Comparison of ENCODE assay signal across 8 cellular contexts in the genomic region with DNA sequence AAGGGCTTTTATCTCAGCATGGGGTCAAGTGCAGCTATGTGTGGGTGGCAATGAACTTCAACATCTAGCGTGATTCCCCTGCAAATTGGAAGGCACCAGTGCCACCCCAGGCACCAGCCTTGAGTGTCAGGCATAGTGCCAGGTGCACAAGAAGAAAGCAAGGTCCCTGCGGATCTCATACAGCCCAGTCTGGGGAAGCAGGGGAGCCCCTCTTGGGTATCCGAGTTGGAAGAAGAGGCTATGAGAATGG.
A peak's percentile ranks its signal among the peaks of the same experiment; 100 is the strongest.
DNase-seq lines count a peak whose midpoint lies in the region; ATAC-seq and TF ChIP-seq lines count a peak whose summit lies in the region.

No MANE protein-coding gene starts in this region.

- H3K36me3 Mint-ChIP-seq in CD4-positive, alpha-beta memory T cell: peaks cover 0 to 4% of the 10 kb centered on the region in 2 donors
- H3K36me3 Mint-ChIP-seq in osteocyte (ENCODE audit: unreplicated experiment): peaks cover 2% of the 10 kb centered on the region

- no peak for ATAC-seq in HG02973 (IDR thresholded peaks at IDR 0.05; ENCODE audit: unreplicated experiment)

- peak overlapping the region; percentile 57 for H2AFZ ChIP-seq in OCI-LY7 (ENCODE audit: low read length)

- peak overlapping the region; percentile 91 for H3K27ac ChIP-seq in CD4-positive, alpha-beta memory T cell (ENCODE audit: low read depth, low read length)
- peak overlapping the region; percentile 40 for H3K27ac ChIP-seq in OCI-LY7 (ENCODE audit: low read depth, low read length, poor library complexity, severe bottlenecking)

- DNase-seq in CD4-positive, alpha-beta memory T cell: no peak
- DNase-seq in OCI-LY7 (ENCODE audit: low spot score) (no peak), epithelial cell of esophagus (ENCODE audit: low read depth) (no peak), osteocyte (ENCODE audit: extremely low spot score, unreplicated experiment) (no peak), posterior cingulate gyrus (no peak), NCI-H1092 (lab: John Stamatoyannopoulos, UW) (no peak), cortex of kidney (lab: John Stamatoyannopoulos, UW) (no peak)

- CTCF ChIA-PET in CD4-positive, alpha-beta memory T cell (lab: Charles Lee; ENCODE audit: partially characterized antibody): interaction anchor here (0.6 to 1.4 kb wide), 7 partner anchors 11 to 1142 kb away, joined by 3 to 8 read pairs (median 4); no protein-coding TSS in a partner anchor
- CTCF ChIA-PET in OCI-LY7 (lab: Charles Lee; ENCODE audit: unreplicated experiment): no interaction called here

- H3K27ac Mint-ChIP-seq in CD4-positive, alpha-beta memory T cell: peak overlapping the region; percentile 95 to 99 (median 98)
- H3K27ac Mint-ChIP-seq in osteocyte (ENCODE audit: unreplicated experiment): peak overlapping the region; percentile 66

- peaks cover 0 to 2% of the 10 kb centered on the region in 2 donors for H3K27me3 Mint-ChIP-seq in CD4-positive, alpha-beta memory T cell
- peaks cover 25% of the 10 kb centered on the region for H3K27me3 Mint-ChIP-seq in osteocyte (ENCODE audit: unreplicated experiment)

- no peaks in the 10 kb centered on the region for H3K79me2 ChIP-seq in OCI-LY7 (ENCODE audit: insufficient read depth, low read depth, low read length)

- no peaks in the 10 kb centered on the region for H4K20me1 ChIP-seq in OCI-LY7 (ENCODE audit: insufficient read depth, low read length)

- intact Hi-C loops in CD4-positive, alpha-beta memory T cell (cut with micrococcal nuclease): loop anchor here (5.0 kb wide), 1 partner anchor 895 kb away; no protein-coding TSS in a partner anchor
- intact Hi-C loops in OCI-LY7 (cut with micrococcal nuclease; ENCODE audit: unreplicated experiment) (loop anchor here (5.0 kb wide), 2 partner anchors 895 to 1300 kb away; no protein-coding TSS in a partner anchor), posterior cingulate gyrus (cut with DNase I) (loop anchor here (2.0 to 10.0 kb wide), 7 partner anchors 40 to 895 kb away; partner anchors contain the start of gene ZMIZ1)

- H3K9me3 ChIP-seq in CD4-positive, alpha-beta memory T cell (ENCODE audit: control insufficient read depth in 1 of 2, low read length in 2 of 2): no peaks in the 10 kb centered on the region
- peaks cover 11% of the 10 kb centered on the region; the same call in 1 of the 2 replicates for H3K9me3 ChIP-seq in OCI-LY7 (ENCODE audit: low read length)

- peak overlapping the region; percentile 92 to 97 (median 94) for H3K4me3 Mint-ChIP-seq in CD4-positive, alpha-beta memory T cell
- H3K4me3 Mint-ChIP-seq in osteocyte (ENCODE audit: unreplicated experiment): peak overlapping the region; percentile 78

- H3K9me3 Mint-ChIP-seq in CD4-positive, alpha-beta memory T cell: no peaks in the 10 kb centered on the region
- H3K9me3 Mint-ChIP-seq in osteocyte (ENCODE audit: unreplicated experiment): no peaks in the 10 kb centered on the region

- POLR2A ChIA-PET in CD4-positive, alpha-beta memory T cell (lab: Charles Lee; ENCODE audit: partially characterized antibody): interaction anchor here (1.0 to 2.6 kb wide), 3 partner anchors 268 to 671 kb away, joined by 3 to 6 read pairs (median 3); no protein-coding TSS in a partner anchor
- POLR2A ChIA-PET in OCI-LY7 (lab: Charles Lee): interaction anchor here (0.6 to 1.1 kb wide), 3 partner anchors 11 to 137 kb away, joined by 3 to 5 read pairs (median 4); no protein-coding TSS in a partner anchor

- peaks cover 7 to 24% (median 14%) of the 10 kb centered on the region in 4 donors for H3K4me1 Mint-ChIP-seq in CD4-positive, alpha-beta memory T cell
- peaks cover 7% of the 10 kb centered on the region for H3K4me1 Mint-ChIP-seq in osteocyte (ENCODE audit: unreplicated experiment)

- no peaks in the 10 kb centered on the region for H3K27me3 ChIP-seq in CD4-positive, alpha-beta memory T cell (ENCODE audit: insufficient read depth, low read length)

- TF ChIP-seq CTCF in OCI-LY7 (conservative IDR thresholded peaks at IDR 0.05; ENCODE audit: low read length): no peak
- no peak for TF ChIP-seq CTCF in epithelial cell of esophagus (IDR thresholded peaks at IDR 0.05; ENCODE audit: insufficient read depth, low read depth, low read length, missing control alignments)
- no peak for TF ChIP-seq CTCF in osteocyte (IDR thresholded peaks at IDR 0.05)

- H3K4me2 ChIP-seq in OCI-LY7 (ENCODE audit: low read length): peak overlapping the region; percentile 78

- H3K9me2 ChIP-seq in OCI-LY7 (ENCODE audit: insufficient read depth, low read length): no peaks in the 10 kb centered on the region

- BruUV-seq in OCI-LY7 (replicated peaks; lab: Mats Ljungman, UMichigan): no TSS peak

- H3K4me3 ChIP-seq in CD4-positive, alpha-beta memory T cell (ENCODE audit: low read length in 2 of 2): peak overlapping the region; percentile 67 to 70
- H3K4me3 ChIP-seq in OCI-LY7 (ENCODE audit: low read depth, low read length, poor library complexity, severe bottlenecking) (peak overlapping the region; percentile 68), epithelial cell of esophagus (ENCODE audit: low read length) (peak overlapping the region; percentile 62)

- peaks cover 17% of the 10 kb centered on the region for H3K4me1 ChIP-seq in CD4-positive, alpha-beta memory T cell (ENCODE audit: insufficient read depth, low read length)
- peaks cover 26% of the 10 kb centered on the region for H3K4me1 ChIP-seq in OCI-LY7 (ENCODE audit: insufficient read depth, low read length, poor library complexity, severe bottlenecking)

- no peaks in the 10 kb centered on the region for H3K36me3 ChIP-seq in CD4-positive, alpha-beta memory T cell (ENCODE audit: insufficient read depth, low read length)
- no peaks in the 10 kb centered on the region for H3K36me3 ChIP-seq in OCI-LY7 (ENCODE audit: insufficient read depth, low read length)
